ENCODE assay signal across 8 cellular contexts in the genomic region with DNA sequence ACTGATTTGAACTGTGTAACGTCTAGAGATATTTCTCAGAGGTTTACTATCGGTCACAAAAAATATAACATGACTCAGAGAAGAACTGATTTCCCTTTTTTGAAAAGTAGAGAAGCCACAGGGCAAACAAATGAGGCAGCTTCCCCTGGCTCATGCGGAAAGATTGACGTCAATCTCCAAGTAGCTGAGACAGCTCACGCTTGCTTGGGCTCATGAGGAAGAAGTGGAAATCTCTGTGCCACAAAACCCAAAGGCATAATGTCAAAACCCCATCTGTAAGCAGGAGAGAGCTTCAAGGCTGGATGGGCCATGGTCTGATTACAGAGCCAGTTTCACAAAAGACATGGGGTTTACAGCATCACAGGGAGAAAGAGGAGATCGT.
DNase-seq lines count a peak whose midpoint lies in the region; ATAC-seq and TF ChIP-seq lines count a peak whose summit lies in the region.

No MANE protein-coding gene starts in this region.

- no peak for TF ChIP-seq POLR2A in uterus (IDR thresholded peaks at IDR 0.05)

- H3K9me3 ChIP-seq in CD4-positive, CD25-positive, alpha-beta regulatory T cell (ENCODE audit: control insufficient read depth in 2 of 2, low read length in 2 of 2) = no peaks in the 10 kb centered on the region
- no peaks in the 10 kb centered on the region for H3K9me3 ChIP-seq in uterus

- peak overlapping the region; percentile 56 for H3K27ac ChIP-seq in CD4-positive, CD25-positive, alpha-beta regulatory T cell (ENCODE audit: insufficient read depth, low read length, poor library complexity, severe bottlenecking)
- no peak overlapping the region for H3K27ac ChIP-seq in uterus

- H3K4me3 ChIP-seq in CD4-positive, CD25-positive, alpha-beta regulatory T cell (ENCODE audit: low read depth, low read length) = peak overlapping the region; percentile 53
- no peak overlapping the region for H3K4me3 ChIP-seq in uterus

- peak overlapping the region in 3 of 4 donors; percentile 39 to 70 (median 60) for H3K4me3 Mint-ChIP-seq in CD4-positive, CD25-positive, alpha-beta regulatory T cell

- ATAC-seq in CD4-positive, CD25-positive, alpha-beta regulatory T cell (ENCODE audit: low read depth in 2 of 2) = peak; percentile 88 to 91
- peak; percentile 89 for ATAC-seq in GM21423 (IDR thresholded peaks at IDR 0.05; ENCODE audit: unreplicated experiment)

- peaks cover 17 to 44% (median 27%) of the 10 kb centered on the region in 4 donors for H3K4me1 Mint-ChIP-seq in CD4-positive, CD25-positive, alpha-beta regulatory T cell

- no peaks in the 10 kb centered on the region for H3K27me3 ChIP-seq in CD4-positive, CD25-positive, alpha-beta regulatory T cell (ENCODE audit: control insufficient read depth, insufficient read depth, low read length)
- H3K27me3 ChIP-seq in uterus = no peaks in the 10 kb centered on the region

- DNase-seq in CD4-positive, CD25-positive, alpha-beta regulatory T cell = peak; percentile 44 to 83 (median 62)
- peak; percentile 8 for DNase-seq in KG1 (lab: John Stamatoyannopoulos, UW)
- DNase-seq in activated T-cell treated with anti-CD3 and anti-CD28 coated beads, Interleukin-2, amount 50 U/mL, for 48 hours = peak; percentile 69 to 76
- peak; percentile 87 for DNase-seq in kidney tubule cell (ENCODE audit: low spot score)
- peak; percentile 69 for DNase-seq in stimulated activated naive CD4-positive, alpha-beta T cell treated with Interleukin-2 at 50 U/mL for 16 hours (lab: John Stamatoyannopoulos, UW)
- no peak for DNase-seq in NCI-H1436 treated with DMSO at 0.1 percent for 48 hours (lab: John Stamatoyannopoulos, UW)
- DNase-seq in uterus = no peak

- H3K27me3 Mint-ChIP-seq in CD4-positive, CD25-positive, alpha-beta regulatory T cell = no peaks in the 10 kb centered on the region

- H3K9me3 Mint-ChIP-seq in CD4-positive, CD25-positive, alpha-beta regulatory T cell = no peaks in the 10 kb centered on the region

- H3K36me3 Mint-ChIP-seq in CD4-positive, CD25-positive, alpha-beta regulatory T cell = no peaks in the 10 kb centered on the region

- no peaks in the 10 kb centered on the region for H3K36me3 ChIP-seq in CD4-positive, CD25-positive, alpha-beta regulatory T cell (ENCODE audit: control insufficient read depth, insufficient read depth, low read length)
- no peaks in the 10 kb centered on the region for H3K36me3 ChIP-seq in uterus

- no peak for TF ChIP-seq CTCF in uterus (IDR thresholded peaks at IDR 0.05)

- H3K27ac Mint-ChIP-seq in CD4-positive, CD25-positive, alpha-beta regulatory T cell = peak overlapping the region; percentile 3 to 91 (median 84)

- H3K4me1 ChIP-seq in CD4-positive, CD25-positive, alpha-beta regulatory T cell (ENCODE audit: control insufficient read depth, insufficient read depth, low read length, poor library complexity, severe bottlenecking) = peaks cover 19% of the 10 kb centered on the region
- H3K4me1 ChIP-seq in uterus = no peaks in the 10 kb centered on the region

- intact Hi-C loops in uterus (cut with DNase I; ENCODE audit: low total_unique reads) = no loop called here

Comparison
In these comparisons a context has a peak if more than half of its experiments do, and no peak if none do; other contexts are left out.
1. DNase-seq: peak in CD4-positive, CD25-positive, alpha-beta regulatory T cell (3 of 3), KG1 (single experiment), activated T-cell treated with anti-CD3 and anti-CD28 coated beads, Interleukin-2, amount 50 U/mL, for 48 hours (2 of 2), kidney tubule cell (single experiment) and stimulated activated naive CD4-positive, alpha-beta T cell treated with Interleukin-2 at 50 U/mL for 16 hours (single experiment); none in NCI-H1436 treated with DMSO at 0.1 percent for 48 hours (single experiment) and uterus (0 of 2).